In the genomic region with DNA sequence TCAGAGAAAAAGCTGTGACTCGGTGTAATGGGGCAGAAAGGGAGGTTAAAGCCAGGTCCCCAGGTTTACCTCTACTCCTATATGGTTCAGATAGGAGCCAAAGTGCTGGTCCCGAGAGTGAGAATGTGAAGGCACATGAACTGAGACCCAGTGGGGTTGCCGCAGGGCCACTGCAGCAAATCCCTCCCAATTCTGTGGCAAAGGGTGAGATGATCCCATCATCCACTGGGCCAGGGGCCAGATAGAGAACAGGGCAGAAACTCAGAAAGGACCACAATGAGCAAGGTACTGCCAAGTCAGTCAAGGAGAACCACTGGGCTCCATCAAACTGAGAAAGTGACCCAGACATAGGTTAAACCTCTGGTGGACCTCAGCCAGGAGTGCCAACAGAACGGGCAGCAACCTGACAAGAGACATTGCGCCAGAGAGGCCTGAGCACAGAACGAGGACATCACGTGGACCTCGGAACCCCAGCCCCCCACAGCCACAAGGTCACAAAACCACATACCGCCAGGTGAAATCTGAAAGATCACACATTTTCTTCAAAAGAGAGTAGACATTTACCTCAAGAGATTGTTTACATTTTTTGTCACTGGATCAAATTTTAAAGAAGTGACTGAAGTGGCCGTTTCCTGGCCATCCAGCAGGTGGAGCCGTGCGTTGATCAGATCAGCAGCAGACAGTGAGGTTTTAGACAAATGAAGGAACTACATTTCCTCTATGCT, we compare ENCODE assay signal across 8 cellular contexts. TPM values are rescaled to one million over a fixed set of nuclear protein-coding genes. Genes with fewer than 3 reads are reported as not detected.
A peak's percentile ranks its signal among the peaks of the same experiment; 100 is the strongest.
DNase-seq lines count a peak whose midpoint lies in the region; ATAC-seq and TF ChIP-seq lines count a peak whose summit lies in the region.

No MANE protein-coding gene starts in this region.

- peak; percentile 73 for DNase-seq in DMS 273 (lab: John Stamatoyannopoulos, UW; ENCODE audit: unreplicated experiment)
- peak; percentile 77 for DNase-seq in MM.1S
- DNase-seq in SKM-1 (lab: John Stamatoyannopoulos, UW; ENCODE audit: unreplicated experiment) = peak; percentile 27
- peak; percentile 66 for DNase-seq in activated naive CD8-positive, alpha-beta T cell treated with anti-CD3 and anti-CD28 coated beads for 36 hours
- DNase-seq in Right ventricle myocardium superior = peak; percentile 74
- peak; percentile 58 for DNase-seq in putamen (ENCODE audit: low spot score)
- no peak for DNase-seq in HPDE6-E6E7 (ENCODE audit: extremely low spot score)

- ATAC-seq in GM21576 (IDR thresholded peaks at IDR 0.05; ENCODE audit: unreplicated experiment) (peak; percentile 72), Right ventricle myocardium superior (ENCODE audit: poor library complexity) (peak; percentile 92)

- no peaks in the 10 kb centered on the region for H3K79me2 ChIP-seq in MM.1S (ENCODE audit: low read length)

- H3K9ac ChIP-seq in MM.1S (ENCODE audit: low read length) = no peak overlapping the region

- no peak overlapping the region for H3K27ac ChIP-seq in MM.1S (ENCODE audit: low read length)

- H3K36me3 Mint-ChIP-seq in activated naive CD8-positive, alpha-beta T cell treated with anti-CD3 and anti-CD28 coated beads for 36 hours = no peaks in the 10 kb centered on the region

- H3K9me3 ChIP-seq in MM.1S (replicated peaks; ENCODE audit: insufficient read depth, low read length) = no peaks in the 10 kb centered on the region

- peaks cover 25% of the 10 kb centered on the region for H3K4me1 ChIP-seq in MM.1S (ENCODE audit: low read length)

- peak overlapping the region; percentile 85 for H2AFZ ChIP-seq in MM.1S (ENCODE audit: low read length)

- no peaks in the 10 kb centered on the region for H3K36me3 ChIP-seq in MM.1S (replicated peaks; ENCODE audit: insufficient read depth, low read length)

- intact Hi-C loops in Right ventricle myocardium superior (cut with DNase I) = loop anchor here (5.0 kb wide), 1 partner anchor 34 kb away; no protein-coding TSS in a partner anchor

- H3K4me2 ChIP-seq in MM.1S (ENCODE audit: low read depth, low read length) = peak overlapping the region; percentile 15; the same call in 1 of the 2 replicates

- H3F3A ChIP-seq in MM.1S (ENCODE audit: insufficient read depth, low read length) = no peaks in the 10 kb centered on the region

- no peaks in the 10 kb centered on the region for H3K27me3 Mint-ChIP-seq in activated naive CD8-positive, alpha-beta T cell treated with anti-CD3 and anti-CD28 coated beads for 36 hours

- no peaks in the 10 kb centered on the region for H4K20me1 ChIP-seq in MM.1S (ENCODE audit: insufficient read depth, low read length)

- H3K9me2 ChIP-seq in MM.1S (replicated peaks; ENCODE audit: insufficient read depth, low read length) = no peaks in the 10 kb centered on the region

- no peaks in the 10 kb centered on the region for H3K27me3 ChIP-seq in MM.1S (replicated peaks; ENCODE audit: insufficient read depth, low read length)

- H3K4me3 ChIP-seq in MM.1S (ENCODE audit: low read length) = no peak overlapping the region

- no peak overlapping the region for H3K27ac Mint-ChIP-seq in activated naive CD8-positive, alpha-beta T cell treated with anti-CD3 and anti-CD28 coated beads for 36 hours

- H3K4me3 Mint-ChIP-seq in activated naive CD8-positive, alpha-beta T cell treated with anti-CD3 and anti-CD28 coated beads for 36 hours = no peak overlapping the region

- H3K9me3 Mint-ChIP-seq in activated naive CD8-positive, alpha-beta T cell treated with anti-CD3 and anti-CD28 coated beads for 36 hours = no peaks in the 10 kb centered on the region

- peak; percentile 95 for TF ChIP-seq CTCF in MM.1S (IDR thresholded peaks at IDR 0.05; ENCODE audit: low read length)

- no peaks in the 10 kb centered on the region for H3K4me1 Mint-ChIP-seq in activated naive CD8-positive, alpha-beta T cell treated with anti-CD3 and anti-CD28 coated beads for 36 hours

RNA-seq across cellular contexts. Expression of gene ITPR2, which starts 20.5 kb away (rescaled TPM):
- total RNA-seq in activated naive CD8-positive, alpha-beta T cell treated with anti-CD3 and anti-CD28 coated beads for 36 hours = 10 to 100 TPM; 27.3 TPM
- total RNA-seq in Right ventricle myocardium superior = 10.0 TPM
